Comparison of ENCODE assay signal across 8 cellular contexts in the genomic region with DNA sequence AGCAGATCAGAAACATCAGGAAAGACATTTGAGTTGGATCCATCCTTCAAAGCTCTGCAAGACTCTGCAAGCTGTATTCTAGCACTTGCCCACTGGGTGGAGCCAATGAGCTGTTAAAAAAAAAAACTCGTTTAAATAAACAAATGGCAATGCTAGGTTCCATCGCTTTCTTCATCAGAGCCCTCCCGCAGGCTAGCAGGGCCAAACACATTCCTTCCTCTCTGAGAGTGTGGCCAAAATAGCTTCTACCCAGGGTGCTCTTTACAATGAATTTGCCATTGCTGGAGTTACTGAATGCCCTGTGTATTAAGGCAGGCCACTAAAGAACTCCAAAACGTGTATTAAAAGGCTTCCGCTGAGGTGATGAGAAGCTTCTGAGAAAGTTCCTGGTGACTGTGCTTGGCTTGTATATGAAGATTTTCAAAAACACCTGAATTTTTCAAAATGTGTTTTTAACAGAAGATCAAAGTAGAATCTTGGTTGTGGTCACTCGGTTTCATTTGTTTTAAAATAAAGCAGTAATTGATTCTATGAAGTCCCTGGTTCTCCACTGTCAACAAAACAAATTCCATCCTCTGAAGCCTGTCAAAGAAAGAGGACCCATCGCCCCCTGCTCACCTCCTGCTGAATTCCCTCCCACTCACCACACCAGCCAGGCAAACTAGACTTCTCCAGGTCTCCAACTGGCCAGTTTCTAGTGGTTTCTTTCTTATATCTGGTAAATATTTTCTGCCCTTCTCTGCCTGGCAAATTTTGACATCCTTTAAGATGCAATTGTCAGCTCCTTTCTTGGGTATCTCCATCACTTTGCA. TPM values are rescaled to one million over a fixed set of nuclear protein-coding genes. Genes with fewer than 3 reads are reported as not detected.
DNase-seq lines count a peak whose midpoint lies in the region; ATAC-seq and TF ChIP-seq lines count a peak whose summit lies in the region.

No MANE protein-coding gene starts in this region.

- DNase-seq in DMS153 (lab: John Stamatoyannopoulos, UW) (peak; percentile 47), fibroblast of the aortic adventitia (ENCODE audit: low read depth) (peak; percentile 88), ureter (ENCODE audit: low spot score) (peak; percentile 66)

- H3K27me3 ChIP-seq in HUES48 (ENCODE audit: control insufficient read depth, insufficient read depth, low read length) (no peaks in the 10 kb centered on the region), OCI-LY3 (ENCODE audit: low read depth, low read length) (peaks cover 53% of the 10 kb centered on the region), neutrophil (no peaks in the 10 kb centered on the region)

- H3K27ac Mint-ChIP-seq in activated T-helper 17 cell treated with anti-CD3 and anti-CD28 coated beads, Interleukin-2, amount 50 U/mL, for 72 hours, result no peak overlapping the region

- no peaks in the 10 kb centered on the region for H4K20me1 ChIP-seq in OCI-LY3 (ENCODE audit: insufficient read depth, low read length)

- peaks cover 22% of the 10 kb centered on the region for H3K4me1 ChIP-seq in HUES48 (ENCODE audit: control insufficient read depth, insufficient read depth, low read length)
- no peaks in the 10 kb centered on the region for H3K4me1 ChIP-seq in OCI-LY3 (ENCODE audit: low read length)
- no peaks in the 10 kb centered on the region for H3K4me1 ChIP-seq in neutrophil (ENCODE audit: control insufficient read depth in 1 of 2, insufficient read depth in 1 of 2, low read depth in 1 of 2, low read length in 1 of 2)

- H3K27ac ChIP-seq in HUES48 (ENCODE audit: low read depth, low read length) (peak overlapping the region; percentile 91), OCI-LY3 (ENCODE audit: low read length) (no peak overlapping the region), neutrophil (no peak overlapping the region)

- peak; percentile 69 for ATAC-seq in GM21381 (IDR thresholded peaks at IDR 0.05; ENCODE audit: unreplicated experiment)
- ATAC-seq in activated T-helper 17 cell treated with anti-CD3 and anti-CD28 coated beads, Interleukin-2, amount 50 U/mL, for 72 hours (replicated peaks), result peak; percentile 61

- no peak overlapping the region for H2AFZ ChIP-seq in OCI-LY3 (ENCODE audit: low read depth, low read length)

- no peak overlapping the region for H3K4me3 Mint-ChIP-seq in activated T-helper 17 cell treated with anti-CD3 and anti-CD28 coated beads, Interleukin-2, amount 50 U/mL, for 72 hours

- H3K27me3 Mint-ChIP-seq in activated T-helper 17 cell treated with anti-CD3 and anti-CD28 coated beads, Interleukin-2, amount 50 U/mL, for 72 hours, result peaks cover 4% of the 10 kb centered on the region

- H3K4me2 ChIP-seq in OCI-LY3 (ENCODE audit: low read length), result peak overlapping the region; percentile 43

- H3K36me3 ChIP-seq in HUES48 (ENCODE audit: control insufficient read depth, insufficient read depth, low read length) (no peaks in the 10 kb centered on the region), OCI-LY3 (replicated peaks; ENCODE audit: low read depth, low read length) (no peaks in the 10 kb centered on the region), neutrophil (no peaks in the 10 kb centered on the region)

- H3K4me3 ChIP-seq in HUES48 (ENCODE audit: low read depth, low read length) (no peak overlapping the region), OCI-LY3 (ENCODE audit: low read length) (no peak overlapping the region), fibroblast of the aortic adventitia (ENCODE audit: low read depth, low read length) (no peak overlapping the region), neutrophil (ENCODE audit: low read depth in 1 of 2, low read length in 1 of 2) (no peak overlapping the region)

- peak; percentile 82 for TF ChIP-seq CTCF in OCI-LY3 (IDR thresholded peaks at IDR 0.05; ENCODE audit: low read depth, low read length)
- TF ChIP-seq CTCF in fibroblast of the aortic adventitia (IDR thresholded peaks at IDR 0.05; ENCODE audit: insufficient read depth, low read length), result peak; percentile 79
- peak; percentile 73 for TF ChIP-seq CTCF in neutrophil (IDR thresholded peaks at IDR 0.05)

- no peak overlapping the region for H3K9ac ChIP-seq in HUES48 (ENCODE audit: low read depth, low read length)
- H3K9ac ChIP-seq in OCI-LY3 (ENCODE audit: low read length), result no peak overlapping the region

- H3K4me1 Mint-ChIP-seq in activated T-helper 17 cell treated with anti-CD3 and anti-CD28 coated beads, Interleukin-2, amount 50 U/mL, for 72 hours, result no peaks in the 10 kb centered on the region

- H3K9me3 ChIP-seq in HUES48 (ENCODE audit: control insufficient read depth, insufficient read depth, low read length) (no peaks in the 10 kb centered on the region), OCI-LY3 (ENCODE audit: insufficient read depth, low read length) (no peaks in the 10 kb centered on the region), neutrophil (no peaks in the 10 kb centered on the region)

- H3K36me3 Mint-ChIP-seq in activated T-helper 17 cell treated with anti-CD3 and anti-CD28 coated beads, Interleukin-2, amount 50 U/mL, for 72 hours (ENCODE audit: low read depth), result no peaks in the 10 kb centered on the region

- H3K79me2 ChIP-seq in OCI-LY3 (ENCODE audit: low read length), result no peaks in the 10 kb centered on the region

- no peaks in the 10 kb centered on the region for H3K9me3 Mint-ChIP-seq in activated T-helper 17 cell treated with anti-CD3 and anti-CD28 coated beads, Interleukin-2, amount 50 U/mL, for 72 hours

RNA-seq across cellular contexts. Expression of a gene that starts 36.5 kb away (rescaled TPM):
- not detected for total RNA-seq in activated T-helper 17 cell treated with anti-CD3 and anti-CD28 coated beads, Interleukin-2, amount 50 U/mL, for 72 hours
- total RNA-seq in fibroblast of the aortic adventitia (ENCODE audit: low replicate concordance) (not detected in 2 replicates), ureter (0.44 TPM)
